Comparison of ENCODE assay signal across 9 cellular contexts in genomic region chr15:101489236-101489632, GRCh38. TPM values are rescaled to one million over a fixed set of nuclear protein-coding genes. Genes with fewer than 3 reads are reported as not detected.
DNase-seq lines count a peak whose midpoint lies in the region; ATAC-seq, FAIRE-seq and TF ChIP-seq lines count a peak whose summit lies in the region.
"Had no signal": no experiment of that assay in that cellular context is flagged by ENCODE, and none has a peak within 500 bp of the region (broad histone marks: within the 10 kb centered on the region; RNA-seq: fewer than 3 reads in every experiment).

No MANE protein-coding gene starts in this region.

- intact Hi-C loops in activated B cell treated with CpG ODN at 0.5 μM for 24 hours (cut with micrococcal nuclease) = no loop called here

- H3K9me3 Mint-ChIP-seq in activated B cell treated with CpG ODN at 0.5 μM for 24 hours = no peaks in the 10 kb centered on the region

- TF ChIP-seq CTCF in activated B cell treated with CpG ODN at 0.5 μM for 24 hours (IDR thresholded peaks at IDR 0.05) = no peak

- no peak overlapping the region for H3K4me3 Mint-ChIP-seq in activated B cell treated with CpG ODN at 0.5 μM for 24 hours

- FAIRE-seq in GM19239 (lab: Jason Lieb, UNC) = no peak
- FAIRE-seq: GM18507 had no signal

- CTCF ChIA-PET in activated B cell treated with CpG ODN at 0.5 μM for 24 hours (lab: Charles Lee) = no interaction called here

- POLR2A ChIA-PET in activated B cell treated with CpG ODN at 0.5 μM for 24 hours (lab: Charles Lee) = no interaction called here

- DNase-seq in 8988T (peak; percentile 86), GM19239 (ENCODE audit: insufficient read length, low spot score) (peak; percentile 54), activated B cell treated with CpG ODN at 0.5 μM for 24 hours (no peak), iPS-NIHi7 (ENCODE audit: extremely low spot score) (peak; percentile 75), KG1 (lab: John Stamatoyannopoulos, UW) (no peak), NAMALWA (ENCODE audit: low spot score) (no peak), NCI-H1048 (lab: John Stamatoyannopoulos, UW) (no peak), A172 (ENCODE audit: low spot score) (no peak)

- H3K36me3 Mint-ChIP-seq in activated B cell treated with CpG ODN at 0.5 μM for 24 hours (ENCODE audit: low read depth) = no peaks in the 10 kb centered on the region

- peak; percentile 31 for ATAC-seq in activated B cell treated with CpG ODN at 0.5 μM for 24 hours (ENCODE audit: low read depth)

- no peak overlapping the region for H3K27ac Mint-ChIP-seq in activated B cell treated with CpG ODN at 0.5 μM for 24 hours

- H3K27me3 Mint-ChIP-seq in activated B cell treated with CpG ODN at 0.5 μM for 24 hours = peaks cover 48% of the 10 kb centered on the region

- no peaks in the 10 kb centered on the region for H3K4me1 Mint-ChIP-seq in activated B cell treated with CpG ODN at 0.5 μM for 24 hours

RNA-seq across cellular contexts. Expression of gene PCSK6, which starts 0.3 kb away (rescaled TPM):
- total RNA-seq in activated B cell treated with CpG ODN at 0.5 μM for 24 hours = 0.78 and 1.1 TPM in 2 replicates
- 5.5 and 10.0 TPM in 2 replicates for total RNA-seq in A172 (2014; rRNA removed; shearing (Covaris generic))

Comparison
In these comparisons a context has a peak if more than half of its experiments do, and no peak if none do; other contexts are left out.
1. DNase-seq: peak in 8988T (single experiment), GM19239 (single experiment) and iPS-NIHi7 (single experiment); none in activated B cell treated with CpG ODN at 0.5 μM for 24 hours (single experiment), KG1 (single experiment), NAMALWA (single experiment), NCI-H1048 (single experiment) and A172 (single experiment).